1 cellular context compared by ENCODE assay signal in the genomic region with DNA sequence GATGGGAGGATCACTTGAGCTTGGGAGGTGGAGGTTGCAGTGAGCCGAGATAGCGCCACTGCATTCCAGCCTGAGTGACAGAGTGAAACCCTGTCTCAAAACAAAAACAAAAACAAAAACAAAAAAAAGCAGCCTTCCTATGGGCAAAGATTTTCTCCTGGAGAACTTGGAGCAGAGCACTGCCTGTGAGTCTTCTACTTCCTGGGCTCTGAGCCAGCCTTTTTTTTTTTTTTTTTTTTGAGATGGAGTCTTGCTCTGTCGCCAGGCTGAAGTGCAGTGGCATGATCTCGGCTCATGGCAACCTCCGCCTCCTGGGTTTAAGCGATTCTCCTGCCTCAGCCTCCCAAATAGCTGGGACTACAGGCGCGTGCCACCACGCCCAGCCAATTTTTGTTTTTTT. TPM values are rescaled to one million over a fixed set of nuclear protein-coding genes. Genes with fewer than 3 reads are reported as not detected.
"Had no signal": no experiment of that assay in that cellular context is flagged by ENCODE, and none has a peak within 500 bp of the region (broad histone marks: within the 10 kb centered on the region; RNA-seq: fewer than 3 reads in every experiment).

No MANE protein-coding gene starts in this region.

RNA-seq across cellular contexts. Expression of a gene that starts 40.6 kb away (rescaled TPM):
- total RNA-seq: stomach had no signal
